ENCODE assay signal across 1 cellular context in the genomic region with DNA sequence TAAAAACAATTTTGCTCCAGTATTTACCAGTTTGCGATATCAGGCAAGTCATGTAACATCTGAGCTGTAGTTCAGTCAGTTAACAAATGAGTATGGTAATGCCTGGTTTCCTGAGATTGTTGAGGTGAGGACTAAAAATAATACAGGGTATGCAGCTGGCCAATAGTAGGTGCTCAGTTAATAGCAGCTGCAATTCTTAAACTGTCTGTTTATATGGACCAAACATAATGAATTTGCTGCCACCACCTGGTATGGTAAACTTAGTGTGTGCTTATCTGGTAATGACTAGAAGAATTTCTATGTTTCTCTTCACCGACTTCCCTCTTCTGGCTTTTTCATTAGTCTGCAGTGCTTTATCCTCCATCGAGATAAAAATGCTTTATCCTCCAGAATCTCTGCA.
TF ChIP-seq lines count a peak whose summit lies in the region.

No MANE protein-coding gene starts in this region.

TF ChIP-seq in K562, 482 proteins besides CTCF, POLR2A, EP300 and RAD21 (continued from another document):
- TF ChIP-seq, protein P1, sequence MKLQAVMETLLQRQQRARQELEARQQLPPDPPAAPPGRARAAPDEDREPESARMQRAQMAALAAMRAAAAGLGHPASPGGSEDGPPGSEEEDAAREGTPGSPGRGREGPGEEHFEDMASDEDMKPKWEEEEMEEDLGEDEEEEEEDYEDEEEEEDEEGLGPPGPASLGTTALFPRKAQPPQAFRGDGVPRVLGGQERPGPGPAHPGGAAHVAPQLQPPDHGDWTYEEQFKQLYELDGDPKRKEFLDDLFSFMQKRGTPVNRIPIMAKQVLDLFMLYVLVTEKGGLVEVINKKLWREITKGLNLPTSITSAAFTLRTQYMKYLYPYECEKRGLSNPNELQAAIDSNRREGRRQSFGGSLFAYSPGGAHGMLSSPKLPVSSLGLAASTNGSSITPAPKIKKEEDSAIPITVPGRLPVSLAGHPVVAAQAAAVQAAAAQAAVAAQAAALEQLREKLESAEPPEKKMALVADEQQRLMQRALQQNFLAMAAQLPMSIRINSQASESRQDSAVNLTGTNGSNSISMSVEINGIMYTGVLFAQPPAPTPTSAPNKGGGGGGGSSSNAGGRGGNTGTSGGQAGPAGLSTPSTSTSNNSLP (IDR thresholded peaks at IDR 0.05; ENCODE audit: borderline replicate concordance, low read depth, low read length) = no peak
- no peak for TF ChIP-seq ZBTB17 (CRISPR knock-in tag; IDR thresholded peaks at IDR 0.05)
